In the genomic region with DNA sequence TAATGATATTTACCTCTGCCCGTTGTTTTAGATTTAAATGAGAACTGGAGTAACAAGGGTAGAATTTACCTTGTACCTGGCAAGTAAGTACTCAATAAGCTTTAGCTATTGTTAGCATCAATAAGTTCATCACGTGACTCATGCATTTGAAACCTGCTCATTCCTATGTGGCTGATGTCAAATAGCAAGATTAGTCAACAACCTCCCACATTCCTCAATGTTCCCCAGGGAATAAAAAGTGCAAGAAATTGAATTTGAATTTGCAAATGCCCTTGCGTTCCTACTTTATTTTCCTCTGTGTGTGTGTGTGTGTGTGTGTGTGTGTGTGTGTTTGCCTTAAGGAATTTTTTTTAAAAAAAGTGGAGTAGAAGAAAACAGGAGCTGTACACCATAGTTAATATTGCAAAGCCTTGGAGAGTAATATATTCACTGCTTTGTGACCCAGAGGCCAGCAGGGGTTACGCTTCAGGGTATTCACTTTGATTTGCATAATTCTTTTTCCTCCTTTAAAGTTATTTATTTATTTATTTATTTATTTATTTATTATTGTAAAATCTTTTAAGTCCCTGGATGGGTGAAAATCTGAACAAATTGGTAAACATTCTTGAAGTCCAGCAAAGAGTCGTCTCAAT, we compare ENCODE assay signal across 11 cellular contexts. TPM values are rescaled to one million over a fixed set of nuclear protein-coding genes. Genes with fewer than 3 reads are reported as not detected.
DNase-seq lines count a peak whose midpoint lies in the region; FAIRE-seq and TF ChIP-seq lines count a peak whose summit lies in the region.
"Had no signal": no experiment of that assay in that cellular context is flagged by ENCODE, and none has a peak within 500 bp of the region (broad histone marks: within the 10 kb centered on the region; RNA-seq: fewer than 3 reads in every experiment).

No MANE protein-coding gene starts in this region.

- FAIRE-seq in bronchial epithelial cell (lab: Jason Lieb, UNC) = no peak
- FAIRE-seq: islet of Langerhans had no signal

- H3K4me1 ChIP-seq in HUES6 (ENCODE audit: control insufficient read depth, insufficient read depth, low read length) = peaks cover 27% of the 10 kb centered on the region
- no peaks in the 10 kb centered on the region for H3K4me1 ChIP-seq in mesenchymal stem cell (ENCODE audit: control insufficient read depth, insufficient read depth, low read depth, low read length)

- POLR2A ChIA-PET in AG04450 (lab: Yijun Ruan, JAX) = interaction anchor here (0.6 kb wide), 1 partner anchor 38 kb away, joined by 12 read pairs; no protein-coding TSS in a partner anchor

- H3K18ac ChIP-seq in mesenchymal stem cell (ENCODE audit: low read depth in 1 of 2, low read length in 2 of 2) = no peak overlapping the region

- CTCF ChIA-PET in AG04450 (lab: Charles Lee) = interaction anchor here (0.6 to 2.5 kb wide), 5 partner anchors 33 to 225 kb away, joined by 3 to 10 read pairs (median 4); no protein-coding TSS in a partner anchor

- no peak overlapping the region for H3K4me3 ChIP-seq in AG04450 (ENCODE audit: low read depth, low read length)
- H3K4me3 ChIP-seq in HUES6 (ENCODE audit: low read depth, low read length) = 0 out of 2 replicates have a peak overlapping the region, but pooled peaks have one; percentile 16
- no peak overlapping the region for H3K4me3 ChIP-seq in bronchial epithelial cell (ENCODE audit: low read depth, low read length)
- H3K4me3 ChIP-seq in mesenchymal stem cell (ENCODE audit: insufficient read depth in 1 of 2, low read depth in 1 of 2, low read length in 2 of 2) = no peak overlapping the region

- H3K23ac ChIP-seq in mesenchymal stem cell (ENCODE audit: low read length in 2 of 2) = no peak overlapping the region

- H3K79me1 ChIP-seq in mesenchymal stem cell (replicated peaks; ENCODE audit: low read length, poor library complexity, severe bottlenecking) = no peaks in the 10 kb centered on the region

- no peak overlapping the region for H2BK120ac ChIP-seq in mesenchymal stem cell (ENCODE audit: low read depth, low read length)

- H3K27me3 ChIP-seq in AG04450 (ENCODE audit: control insufficient read depth, insufficient read depth, low read length) = no peaks in the 10 kb centered on the region
- H3K27me3 ChIP-seq in HUES6 (ENCODE audit: control insufficient read depth, insufficient read depth, low read length) = no peaks in the 10 kb centered on the region
- H3K27me3 ChIP-seq in bronchial epithelial cell (ENCODE audit: control insufficient read depth, insufficient read depth, low read length) = no peaks in the 10 kb centered on the region
- H3K27me3 ChIP-seq in mesenchymal stem cell (ENCODE audit: control insufficient read depth in 1 of 2, insufficient read depth in 1 of 2, low read length in 2 of 2) = no peaks in the 10 kb centered on the region

- no peak overlapping the region for H4K91ac ChIP-seq in mesenchymal stem cell (ENCODE audit: low read length)

- H2BK5ac ChIP-seq in mesenchymal stem cell (ENCODE audit: low read depth, low read length, poor library complexity, severe bottlenecking) = no peak overlapping the region

- no peak overlapping the region for H3K14ac ChIP-seq in mesenchymal stem cell (ENCODE audit: low read length in 2 of 2)

- no peak overlapping the region for H2BK15ac ChIP-seq in mesenchymal stem cell (ENCODE audit: low read depth, poor library complexity, severe bottlenecking)

- H4K8ac ChIP-seq in mesenchymal stem cell (ENCODE audit: low read length) = no peak overlapping the region

- no peak overlapping the region for H3K27ac ChIP-seq in AG04450 (ENCODE audit: low read depth, low read length)
- peak overlapping the region; percentile 79 for H3K27ac ChIP-seq in HUES6 (ENCODE audit: low read depth, low read length)
- peak overlapping the region; percentile 78 for H3K27ac ChIP-seq in mesenchymal stem cell (ENCODE audit: low read length, poor library complexity, severe bottlenecking)
- H3K27ac ChIP-seq: VCaP had no signal

- WGBS in mesenchymal stem cell = 26% methylated on average over 3 of the region's 5 CpGs

- DNase-seq in AG04450 (ENCODE audit: low read depth, low spot score) (peak; percentile 51), bronchial epithelial cell (ENCODE audit: low read depth) (peak; percentile 84), mesenchymal stem cell (peak; percentile 56), NCI-H1105 (lab: John Stamatoyannopoulos, UW) (no peak), NCI-H1417 treated with DMSO at 0.1 percent for 48 hours (lab: John Stamatoyannopoulos, UW) (no peak), SHP77 treated with DMSO at 0.1 percent for 48 hours (lab: John Stamatoyannopoulos, UW) (no peak), NCI-H82 (lab: John Stamatoyannopoulos, UW) (no peak)
- DNase-seq: CD8-positive, alpha-beta memory T cell had no signal

- H2AFZ ChIP-seq in mesenchymal stem cell (ENCODE audit: low read depth, low read length) = no peak overlapping the region

- H3K9ac ChIP-seq in HUES6 (ENCODE audit: low read length) = peak overlapping the region; percentile 44
- peak overlapping the region; percentile 77 for H3K9ac ChIP-seq in mesenchymal stem cell (ENCODE audit: low read length)

- no peaks in the 10 kb centered on the region for H3K36me3 ChIP-seq in HUES6 (ENCODE audit: control insufficient read depth, insufficient read depth, low read length)
- H3K36me3 ChIP-seq in bronchial epithelial cell (ENCODE audit: control insufficient read depth, insufficient read depth, low read length) = no peaks in the 10 kb centered on the region
- H3K36me3 ChIP-seq in mesenchymal stem cell (ENCODE audit: control insufficient read depth in 1 of 2, insufficient read depth in 2 of 2, low read depth in 1 of 2, low read length in 2 of 2) = no peaks in the 10 kb centered on the region

- H3K9me3 ChIP-seq in AG04450 (ENCODE audit: control insufficient read depth, insufficient read depth, low read length) (no peaks in the 10 kb centered on the region), HUES6 (ENCODE audit: control insufficient read depth, insufficient read depth, low read depth, low read length) (no peaks in the 10 kb centered on the region), mesenchymal stem cell (ENCODE audit: control insufficient read depth, low read length) (no peaks in the 10 kb centered on the region)

- no peak overlapping the region for H2AK5ac ChIP-seq in mesenchymal stem cell (ENCODE audit: low read length, severe bottlenecking)

- no peak overlapping the region for H3K4ac ChIP-seq in mesenchymal stem cell (ENCODE audit: low read depth in 1 of 2, low read length in 2 of 2)

- TF ChIP-seq CTCF in AG04450 (IDR thresholded peaks at IDR 0.05; ENCODE audit: low read depth, low read length) = no peak
- TF ChIP-seq CTCF in bronchial epithelial cell (IDR thresholded peaks at IDR 0.05; ENCODE audit: insufficient read depth, low read length, severe bottlenecking) = no peak

- no peak overlapping the region for H2BK12ac ChIP-seq in mesenchymal stem cell (ENCODE audit: low read length in 2 of 2)

- no peak overlapping the region for H3K4me2 ChIP-seq in mesenchymal stem cell (ENCODE audit: low read length, poor library complexity, severe bottlenecking)

RNA-seq across cellular contexts. Expression of a gene that starts 43.9 kb away (rescaled TPM):
- polyA plus RNA-seq in AG04450 (2011; rRNA removed) = 0.74 and 1.2 TPM in 2 replicates
- polyA minus RNA-seq in AG04450 (2011; rRNA and poly(A)+ RNA removed) = 0.22 and 1.0 TPM in 2 replicates
- under 0.01 and 0.26 TPM in 2 replicates for total RNA-seq in bronchial epithelial cell
- 0.23 TPM for polyA plus RNA-seq in mesenchymal stem cell (2013, experiment 1 of 2)
- 0.49 TPM for polyA plus RNA-seq in mesenchymal stem cell (2013, experiment 2 of 2)
- total RNA-seq: CD8-positive, alpha-beta memory T cell had no signal
- polyA plus RNA-seq: CD8-positive, alpha-beta memory T cell had no signal

RNA-seq across cellular contexts. Expression of a gene that starts 58.9 kb away (rescaled TPM):
- 26.0 and 31.8 TPM in 2 replicates for polyA plus RNA-seq in AG04450 (2011; rRNA removed)
- polyA minus RNA-seq in AG04450 (2011; rRNA and poly(A)+ RNA removed) = 20.7 and 34.9 TPM in 2 replicates
- 44.2 and 51.6 TPM in 2 replicates for total RNA-seq in bronchial epithelial cell
- 31.0 TPM for polyA plus RNA-seq in mesenchymal stem cell (2013, experiment 1 of 2)
- 33.9 TPM for polyA plus RNA-seq in mesenchymal stem cell (2013, experiment 2 of 2)

Comparison
In these comparisons a context has a peak if more than half of its experiments do, and no peak if none do; other contexts are left out.
1. DNase-seq: peak in AG04450 (single experiment), bronchial epithelial cell (single experiment) and mesenchymal stem cell (single experiment); none in NCI-H1105 (single experiment), NCI-H1417 treated with DMSO at 0.1 percent for 48 hours (single experiment), SHP77 treated with DMSO at 0.1 percent for 48 hours (single experiment) and NCI-H82 (single experiment).